Comparison of ENCODE assay signal across 28 cellular contexts in the genomic region with DNA sequence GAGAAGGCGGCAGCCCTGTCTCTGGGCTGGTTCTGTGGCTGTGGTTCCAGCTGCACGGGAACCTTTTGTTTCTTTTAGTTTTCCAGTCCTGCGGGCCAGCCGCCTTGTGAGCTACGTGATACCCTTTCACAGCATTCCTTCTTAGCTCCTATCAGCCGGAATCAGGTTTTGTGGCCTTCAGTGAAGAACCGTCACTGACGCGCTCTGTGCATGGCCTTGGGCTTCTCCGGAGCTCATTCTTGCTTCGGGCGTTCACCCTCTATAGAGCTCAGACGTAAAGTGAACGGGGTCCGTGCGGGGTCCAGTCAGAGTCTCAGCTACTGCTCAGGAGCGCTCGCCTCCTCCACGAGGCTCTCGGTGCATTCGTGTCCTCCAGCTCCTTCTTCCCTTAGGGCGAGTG.
"Had no signal": no experiment of that assay in that cellular context is flagged by ENCODE, and none has a peak within 500 bp of the region (broad histone marks: within the 10 kb centered on the region; RNA-seq: fewer than 3 reads in every experiment).

No MANE protein-coding gene starts in this region.

- H3K4me3 Mint-ChIP-seq: activated CD4-positive, alpha-beta memory T cell treated with anti-CD3 and anti-CD28 coated beads, Interleukin-2, amount 10 ng/mL, durations not matched to agents 7 days and 5 days; activated CD4-positive, alpha-beta T cell treated with anti-CD3 and anti-CD28 coated beads, Interleukin-2, amount 10 ng/mL, durations not matched to agents 7 days and 5 days; activated naive CD8-positive, alpha-beta T cell; activated T-cell treated with anti-CD3 and anti-CD28 coated beads, Interleukin-2, amount 50 U/mL, for 24 hours; activated T-cell treated with anti-CD3 and anti-CD28 coated beads, Interleukin-2, amount 50 U/mL, for 72 hours; central memory CD8-positive, alpha-beta T cell; effector memory CD8-positive, alpha-beta T cell; WTC11 had no signal

- H3K4me1 ChIP-seq: foreskin keratinocyte had no signal

- H3K9me3 Mint-ChIP-seq: activated CD4-positive, alpha-beta memory T cell treated with anti-CD3 and anti-CD28 coated beads, Interleukin-2, amount 10 ng/mL, durations not matched to agents 7 days and 5 days; activated CD4-positive, alpha-beta T cell treated with anti-CD3 and anti-CD28 coated beads, Interleukin-2, amount 10 ng/mL, durations not matched to agents 7 days and 5 days; activated T-cell treated with anti-CD3 and anti-CD28 coated beads, Interleukin-2, amount 50 U/mL, for 24 hours; activated T-cell treated with anti-CD3 and anti-CD28 coated beads, Interleukin-2, amount 50 U/mL, for 72 hours; central memory CD8-positive, alpha-beta T cell; effector memory CD8-positive, alpha-beta T cell had no signal

- H3K27ac ChIP-seq: brain microvascular endothelial cell, esophagus muscularis mucosa, foreskin keratinocyte, gastroesophageal sphincter had no signal

- H3K9me3 ChIP-seq: esophagus muscularis mucosa, gastroesophageal sphincter had no signal

- H3K27me3 ChIP-seq: brain microvascular endothelial cell, esophagus muscularis mucosa, foreskin keratinocyte, gastroesophageal sphincter had no signal

- H3K27me3 Mint-ChIP-seq: activated CD4-positive, alpha-beta memory T cell treated with anti-CD3 and anti-CD28 coated beads, Interleukin-2, amount 10 ng/mL, durations not matched to agents 7 days and 5 days; activated naive CD8-positive, alpha-beta T cell; activated T-cell treated with anti-CD3 and anti-CD28 coated beads, Interleukin-2, amount 50 U/mL, for 24 hours; central memory CD8-positive, alpha-beta T cell had no signal

- H3K36me3 ChIP-seq: brain microvascular endothelial cell, esophagus muscularis mucosa, gastroesophageal sphincter had no signal

- H3K4me1 Mint-ChIP-seq: activated CD4-positive, alpha-beta memory T cell treated with anti-CD3 and anti-CD28 coated beads, Interleukin-2, amount 10 ng/mL, durations not matched to agents 7 days and 5 days; activated CD4-positive, alpha-beta T cell treated with anti-CD3 and anti-CD28 coated beads, Interleukin-2, amount 10 ng/mL, durations not matched to agents 7 days and 5 days; central memory CD8-positive, alpha-beta T cell had no signal

- H3K27ac Mint-ChIP-seq: activated CD4-positive, alpha-beta memory T cell treated with anti-CD3 and anti-CD28 coated beads, Interleukin-2, amount 10 ng/mL, durations not matched to agents 7 days and 5 days; activated CD4-positive, alpha-beta T cell treated with anti-CD3 and anti-CD28 coated beads, Interleukin-2, amount 10 ng/mL, durations not matched to agents 7 days and 5 days; activated naive CD8-positive, alpha-beta T cell; activated T-cell treated with anti-CD3 and anti-CD28 coated beads, Interleukin-2, amount 50 U/mL, for 24 hours; activated T-cell treated with anti-CD3 and anti-CD28 coated beads, Interleukin-2, amount 50 U/mL, for 72 hours; effector memory CD8-positive, alpha-beta T cell; WTC11 had no signal

- DNase-seq: activated CD4-positive, alpha-beta memory T cell treated with anti-CD3 and anti-CD28 coated beads, Interleukin-2, amount 10 ng/mL, durations not matched to agents 7 days and 5 days; activated CD4-positive, alpha-beta T cell treated with anti-CD3 and anti-CD28 coated beads for 1 hour; activated CD4-positive, alpha-beta T cell treated with anti-CD3 and anti-CD28 coated beads for 4 hours; activated CD4-positive, alpha-beta T cell treated with anti-CD3 and anti-CD28 coated beads, Interleukin-2, amount 10 ng/mL, durations not matched to agents 7 days and 5 days; activated CD4-positive, alpha-beta T cell treated with anti-CD3 and anti-CD28 coated beads, Interleukin-2, amount 50 U/mL, for 4 hours; activated CD8-positive, alpha-beta memory T cell treated with anti-CD3 and anti-CD28 coated beads, Interleukin-2, amount 50 U/mL, for 48 hours; activated gamma-delta T cell; activated naive CD4-positive, alpha-beta T cell; activated naive CD4-positive, alpha-beta T cell treated with anti-CD3 and anti-CD28 coated beads, Interleukin-2, amount 50 U/mL, for 16 hours; activated T-cell treated with anti-CD3 and anti-CD28 coated beads for 4 hours; activated T-cell treated with anti-CD3 and anti-CD28 coated beads, Interleukin-2, amount 50 U/mL, for 24 hours; activated T-cell treated with anti-CD3 and anti-CD28 coated beads, Interleukin-2, amount 50 U/mL, for 72 hours; amniotic stem cell; anterior cingulate cortex; brain microvascular endothelial cell; cortex of kidney; dermis blood vessel endothelial cell; effector CD4-positive, alpha-beta T cell; effector memory CD8-positive, alpha-beta T cell; erythroblast; foreskin keratinocyte; T-helper 1 cell; T-helper 2 cell had no signal

- H3K4me3 ChIP-seq: esophagus muscularis mucosa, gastroesophageal sphincter had no signal

- H3K36me3 Mint-ChIP-seq: activated naive CD8-positive, alpha-beta T cell; WTC11 had no signal
